ENCODE assay signal across 32 cellular contexts in the genomic region with DNA sequence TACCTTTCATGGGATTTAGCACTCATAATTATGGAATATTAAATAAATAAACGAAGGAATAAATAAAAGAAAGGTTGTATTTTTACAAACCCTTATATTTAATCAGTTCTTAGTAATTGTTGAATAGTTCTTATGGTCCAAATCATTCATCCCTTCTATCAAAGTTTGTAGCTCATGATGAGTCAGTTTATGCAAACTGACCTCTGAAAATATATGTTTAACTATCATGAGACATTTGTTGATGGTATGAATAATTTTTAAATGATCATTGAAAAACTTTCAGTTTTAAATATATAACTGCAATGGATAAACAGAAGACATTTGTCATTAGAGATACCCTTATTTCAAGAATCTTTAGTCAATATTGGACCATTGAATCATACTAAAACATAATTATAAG.
A peak's percentile ranks its signal among the peaks of the same experiment; 100 is the strongest.
DNase-seq lines count a peak whose midpoint lies in the region; ATAC-seq, FAIRE-seq and TF ChIP-seq lines count a peak whose summit lies in the region.
"Had no signal": no experiment of that assay in that cellular context is flagged by ENCODE, and none has a peak within 500 bp of the region (broad histone marks: within the 10 kb centered on the region; RNA-seq: fewer than 3 reads in every experiment).

No MANE protein-coding gene starts in this region.

- H3K9ac ChIP-seq in PC-3 (ENCODE audit: low read length): 0 out of 2 replicates have a peak overlapping the region, but pooled peaks have one; percentile 14
- H3K9ac ChIP-seq: BLaER1; BLaER1 treated with 17β-estradiol and CSF1 and Interleukin-3, amounts not matched to agents 10 nM and 100 nM had no signal

- H3K27me3 ChIP-seq in PC-3 (ENCODE audit: low read length): no peaks in the 10 kb centered on the region
- no peaks in the 10 kb centered on the region for H3K27me3 ChIP-seq in bronchial epithelial cell (ENCODE audit: control insufficient read depth, insufficient read depth, low read length)
- no peaks in the 10 kb centered on the region for H3K27me3 ChIP-seq in transverse colon
- H3K27me3 ChIP-seq: BE2C; BLaER1; BLaER1 treated with 17β-estradiol and CSF1 and Interleukin-3, amounts not matched to agents 10 nM and 100 nM had no signal

- BruUV-seq in PC-3 (replicated peaks; lab: Mats Ljungman, UMichigan): no TSS peak

- FAIRE-seq in A204.1 (lab: Jason Lieb, UNC): peak; percentile 3
- FAIRE-seq in bronchial epithelial cell (lab: Jason Lieb, UNC): no peak
- FAIRE-seq: A549, D721Med had no signal

- CTCF ChIA-PET in PC-3 (lab: Charles Lee): no interaction called here

- H3K36me3 ChIP-seq in PC-3 (ENCODE audit: low read depth, low read length) (no peaks in the 10 kb centered on the region), bronchial epithelial cell (ENCODE audit: control insufficient read depth, insufficient read depth, low read length) (no peaks in the 10 kb centered on the region), transverse colon (no peaks in the 10 kb centered on the region)
- H3K36me3 ChIP-seq: BE2C; BLaER1; BLaER1 treated with 17β-estradiol and CSF1 and Interleukin-3, amounts not matched to agents 10 nM and 100 nM had no signal

- H4K20me1 ChIP-seq in PC-3 (ENCODE audit: low read length): no peaks in the 10 kb centered on the region
- H4K20me1 ChIP-seq: BLaER1; BLaER1 treated with 17β-estradiol and CSF1 and Interleukin-3, amounts not matched to agents 10 nM and 100 nM had no signal

- in situ Hi-C loops in transverse colon (cut with MboI; ENCODE audit: low pct_ligation_motif_present in 1 of 4, low pct_unique_long_range_greater_than_20kb in 1 of 4, low sequenced_read_pairs in 3 of 4): no loop called here

- H3K4me1 ChIP-seq in PC-3 (ENCODE audit: insufficient read depth, low read length): peaks cover 26% of the 10 kb centered on the region
- no peaks in the 10 kb centered on the region for H3K4me1 ChIP-seq in transverse colon
- H3K4me1 ChIP-seq: A549; BE2C; BLaER1; BLaER1 treated with 17β-estradiol and CSF1 and Interleukin-3, amounts not matched to agents 10 nM and 100 nM; Caco-2 had no signal

- no peak for TF ChIP-seq POLR2A in transverse colon (IDR thresholded peaks at IDR 0.05)

- intact Hi-C loops in PC-3 (cut with micrococcal nuclease): loop anchor here (1.0 to 10.0 kb wide), 7 partner anchors 78 to 1010 kb away; partner anchors contain the start of gene LRRTM3
- intact Hi-C loops in transverse colon (cut with DNase I; ENCODE audit: low total_unique reads): no loop called here

- TF ChIP-seq EP300 in transverse colon (IDR thresholded peaks at IDR 0.05; ENCODE audit: low read depth): no peak

- no peaks in the 10 kb centered on the region for H3F3A ChIP-seq in PC-3 (ENCODE audit: low read length, unreplicated experiment)

- H3K79me2 ChIP-seq in PC-3 (ENCODE audit: low read length): no peaks in the 10 kb centered on the region

- 38 to 57% methylated on average over 1 of the region's 1 CpG for WGBS in transverse colon (ENCODE audit: low coverage in 1 of 2), 2 donors

- POLR2A ChIA-PET in PC-3 (lab: Charles Lee; ENCODE audit: unreplicated experiment): interaction anchor here (0.5 to 0.7 kb wide), 2 partner anchors 51 to 61 kb away, joined by 3 read pairs; no protein-coding TSS in a partner anchor

- ATAC-seq in PC-3: peak; percentile 91
- no peak for ATAC-seq in GM18519 (IDR thresholded peaks at IDR 0.05; ENCODE audit: low FRiP score, unreplicated experiment)
- ATAC-seq: A549; CD8-positive, alpha-beta T cell had no signal

- TF ChIP-seq CTCF in PC-3 (conservative IDR thresholded peaks at IDR 0.05; ENCODE audit: low read depth, low read length) (no peak), bronchial epithelial cell (IDR thresholded peaks at IDR 0.05; ENCODE audit: insufficient read depth, low read length, severe bottlenecking) (no peak), transverse colon (IDR thresholded peaks at IDR 0.05) (no peak)

- peak overlapping the region; percentile 40 for H3K4me2 ChIP-seq in PC-3 (ENCODE audit: low read length)
- H3K4me2 ChIP-seq: A549; BLaER1; BLaER1 treated with 17β-estradiol and CSF1 and Interleukin-3, amounts not matched to agents 10 nM and 100 nM had no signal

- H2AFZ ChIP-seq in PC-3 (ENCODE audit: low read length): no peak overlapping the region

- no peaks in the 10 kb centered on the region for H3K9me2 ChIP-seq in PC-3 (replicated peaks; ENCODE audit: low read length)

- H3K9me3 ChIP-seq in PC-3 (ENCODE audit: low read length) (no peaks in the 10 kb centered on the region), transverse colon (no peaks in the 10 kb centered on the region)
- H3K9me3 ChIP-seq: A549; BE2C; BLaER1; BLaER1 treated with 17β-estradiol and CSF1 and Interleukin-3, amounts not matched to agents 10 nM and 100 nM; Caco-2 had no signal

- H3K27ac ChIP-seq in PC-3 (ENCODE audit: low read length): peak overlapping the region; percentile 66
- H3K27ac ChIP-seq in transverse colon: no peak overlapping the region
- H3K27ac ChIP-seq: 22Rv1; A549; BLaER1; BLaER1 treated with 17β-estradiol and CSF1 and Interleukin-3, amounts not matched to agents 10 nM and 100 nM; C4-2B had no signal

- peak; percentile 94 for DNase-seq in PC-3
- peak; percentile 1 for DNase-seq in bronchial epithelial cell (ENCODE audit: low read depth)
- no peak for DNase-seq in transverse colon
- no peak for DNase-seq in activated gamma-delta T cell treated with Interleukin-2 at 50 U/mL for 16 hours
- DNase-seq: 8988T; ACHN; AML-193; BE2C; C1 segment of cervical spinal cord; Caco-2; Calu3; CD4-positive, alpha-beta memory T cell; CD4-positive, alpha-beta T cell; CD4-positive, CD25-positive, alpha-beta regulatory T cell; CD8-positive, alpha-beta memory T cell; CD8-positive, alpha-beta T cell; COR-L47; DMS 273 treated with DMSO at 0.1 percent for 48 hours; DMS153; DMS53; DMS79; DMS79 treated with DMSO at 0.1 percent for 48 hours; DND-41; EL had no signal

- H3K4me3 ChIP-seq in PC-3 (ENCODE audit: low read length) (no peak overlapping the region), bronchial epithelial cell (ENCODE audit: low read depth, low read length) (no peak overlapping the region), transverse colon (no peak overlapping the region)
- H3K4me3 ChIP-seq: A549; BLaER1; BLaER1 treated with 17β-estradiol and CSF1 and Interleukin-3, amounts not matched to agents 10 nM and 100 nM had no signal

Comparison
In these comparisons a context has a peak if more than half of its experiments do, and no peak if none do; other contexts are left out.
1. DNase-seq: peak in PC-3 (single experiment) and bronchial epithelial cell (single experiment); none in transverse colon (single experiment) and activated gamma-delta T cell treated with Interleukin-2 at 50 U/mL for 16 hours (single experiment).